19 cellular contexts compared by ENCODE assay signal in genomic region chr15:81529444-81529950, GRCh38.
"Had no signal": no experiment of that assay in that cellular context is flagged by ENCODE, and none has a peak within 500 bp of the region (broad histone marks: within the 10 kb centered on the region; RNA-seq: fewer than 3 reads in every experiment).

No MANE protein-coding gene starts in this region.

- H3K4me1 Mint-ChIP-seq: stimulated activated memory B cell treated with anti-CD40 and anti-IgM and Interleukin-4, amounts not matched to agents 10 μg/mL and 1 μg/mL and 100 μg/mL, for 72 hours had no signal

- H3K27ac Mint-ChIP-seq: natural killer cell treated with Interleukin-12 subunit alpha and Interleukin-12 subunit beta and Interleukin-15 and Interleukin-18, amount 100 ng/mL, for 72 hours; stimulated activated memory B cell treated with anti-CD40 and anti-IgM and Interleukin-4, amounts not matched to agents 10 μg/mL and 1 μg/mL and 100 μg/mL, for 72 hours; stimulated activated naive CD8-positive, alpha-beta T cell treated with anti-CD3 and anti-CD28 coated beads, Interleukin-15, Interleukin-2, amounts not matched to agents 100 ng/mL and 50 ng/mL, for 24 hours had no signal

- H3K4me3 ChIP-seq: dorsolateral prefrontal cortex, heart left ventricle, psoas muscle, right lobe of liver, spleen, tibial artery, upper lobe of right lung, vagina had no signal

- DNase-seq: cortex of kidney; dorsolateral prefrontal cortex; effector memory CD4-positive, alpha-beta T cell; heart left ventricle; hypothalamus; kidney glomerular epithelial cell; psoas muscle; right lobe of liver; spleen; stimulated activated CD4-positive, alpha-beta T cell treated with anti-CD3 and anti-CD28 coated beads, Interleukin-15, amount 100 ng/mL, for 24 hours; stimulated activated CD4-positive, alpha-beta T cell treated with anti-CD3 and anti-CD28 coated beads, Interleukin-1b, Interleukin-23, amount 100 ng/mL, for 48 hours; stimulated activated CD4-positive, alpha-beta T cell treated with anti-CD3 and anti-CD28 coated beads, Interleukin-4, amount 100 ng/mL, for 24 hours; tibial artery; upper lobe of right lung had no signal

- H3K9me3 Mint-ChIP-seq: natural killer cell treated with Interleukin-12 subunit alpha and Interleukin-12 subunit beta and Interleukin-15 and Interleukin-18, amount 100 ng/mL, for 72 hours; stimulated activated memory B cell treated with anti-CD40 and anti-IgM and Interleukin-4, amounts not matched to agents 10 μg/mL and 1 μg/mL and 100 μg/mL, for 72 hours; stimulated activated naive CD8-positive, alpha-beta T cell treated with anti-CD3 and anti-CD28 coated beads, Interleukin-15, Interleukin-2, amounts not matched to agents 100 ng/mL and 50 ng/mL, for 24 hours had no signal

- ATAC-seq: esophagus mucosa; heart left ventricle; natural killer cell treated with Interleukin-12 subunit alpha and Interleukin-12 subunit beta and Interleukin-15 and Interleukin-18, amount 100 ng/mL, for 72 hours; psoas muscle; right lobe of liver; stimulated activated memory B cell treated with anti-CD40 and anti-IgM and Interleukin-4, amounts not matched to agents 10 μg/mL and 1 μg/mL and 100 μg/mL, for 72 hours; upper lobe of right lung had no signal

- H3K36me3 Mint-ChIP-seq: natural killer cell treated with Interleukin-12 subunit alpha and Interleukin-12 subunit beta and Interleukin-15 and Interleukin-18, amount 100 ng/mL, for 72 hours; stimulated activated memory B cell treated with anti-CD40 and anti-IgM and Interleukin-4, amounts not matched to agents 10 μg/mL and 1 μg/mL and 100 μg/mL, for 72 hours had no signal

- H3K4me3 Mint-ChIP-seq: natural killer cell treated with Interleukin-12 subunit alpha and Interleukin-12 subunit beta and Interleukin-15 and Interleukin-18, amount 100 ng/mL, for 72 hours; stimulated activated memory B cell treated with anti-CD40 and anti-IgM and Interleukin-4, amounts not matched to agents 10 μg/mL and 1 μg/mL and 100 μg/mL, for 72 hours; stimulated activated naive CD8-positive, alpha-beta T cell treated with anti-CD3 and anti-CD28 coated beads, Interleukin-15, Interleukin-2, amounts not matched to agents 100 ng/mL and 50 ng/mL, for 24 hours had no signal
